ENCODE assay signal across 21 cellular contexts in the genomic region with DNA sequence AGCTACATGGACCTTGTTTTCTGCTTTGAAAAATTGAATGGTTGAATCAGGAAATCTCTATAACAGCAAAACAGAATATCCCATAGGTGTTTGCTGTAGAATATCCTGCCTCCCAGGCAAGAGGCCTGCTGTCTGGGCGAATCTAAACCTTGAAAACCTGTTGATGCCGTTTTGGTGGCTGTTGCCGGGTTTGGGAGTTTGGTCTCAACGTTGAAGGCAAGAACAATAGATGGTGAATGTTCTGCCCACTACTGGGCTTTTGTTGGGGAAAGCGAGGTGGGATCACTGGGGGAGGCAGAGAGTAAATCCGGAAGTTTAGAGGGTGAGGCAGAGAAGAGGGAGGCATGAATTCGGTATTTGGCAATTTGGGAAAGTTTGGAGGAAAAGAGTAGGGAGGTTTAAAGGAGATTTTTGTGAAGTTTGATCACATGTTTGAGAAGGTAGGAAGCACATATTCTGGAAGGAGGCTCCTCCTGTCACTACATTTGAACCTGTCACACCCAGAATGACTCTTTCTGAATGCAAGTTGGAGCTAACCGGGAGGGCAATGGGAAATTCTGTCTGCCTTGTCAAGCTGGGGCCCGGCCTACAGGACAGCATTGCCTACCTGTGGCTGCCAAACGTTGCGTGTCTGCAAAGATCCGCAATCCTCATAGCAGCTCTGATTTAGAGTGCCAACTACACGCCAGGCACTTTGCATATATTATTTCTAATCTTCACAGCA. TPM values are rescaled to one million over a fixed set of nuclear protein-coding genes. Genes with fewer than 3 reads are reported as not detected.
DNase-seq lines count a peak whose midpoint lies in the region; ATAC-seq and TF ChIP-seq lines count a peak whose summit lies in the region.
"Had no signal": no experiment of that assay in that cellular context is flagged by ENCODE, and none has a peak within 500 bp of the region (broad histone marks: within the 10 kb centered on the region; RNA-seq: fewer than 3 reads in every experiment).

No MANE protein-coding gene starts in this region.

- no peaks in the 10 kb centered on the region for H3K9me2 ChIP-seq in PC-9 (ENCODE audit: insufficient read depth)

- intact Hi-C loops in left ventricle myocardium superior (cut with micrococcal nuclease) (no loop called here), PC-9 (cut with micrococcal nuclease; ENCODE audit: unreplicated experiment) (no loop called here)

- ATAC-seq in left ventricle myocardium superior (no peak), GM18498 (IDR thresholded peaks at IDR 0.05; ENCODE audit: unreplicated experiment) (no peak)
- ATAC-seq: PC-3; stimulated activated effector memory CD8-positive, alpha-beta T cell treated with anti-CD3 and anti-CD28 coated beads, Interleukin-12 subunit alpha, Interleukin-12 subunit beta, amount 100 ng/mL, for 72 hours; T-cell had no signal

- H3K4me1 ChIP-seq in right atrium auricular region (peaks cover 0 to 24% of the 10 kb centered on the region in 2 donors), ectodermal cell (ENCODE audit: control insufficient read depth, insufficient read depth, low read length) (peaks cover 16% of the 10 kb centered on the region), PC-9 (replicated peaks; ENCODE audit: insufficient read depth) (no peaks in the 10 kb centered on the region)
- H3K4me1 ChIP-seq: esophagus squamous epithelium had no signal

- 37 to 39% methylated on average over 13 of the region's 13 CpGs for whole genome bisulfite sequencing in ectodermal cell, 2 experiments

- TF ChIP-seq CTCF in right atrium auricular region (IDR thresholded peaks at IDR 0.05) (no peak), mesothelial cell of epicardium (IDR thresholded peaks at IDR 0.05; ENCODE audit: unreplicated experiment) (no peak), progenitor cell of endocrine pancreas (IDR thresholded peaks at IDR 0.05; ENCODE audit: unreplicated experiment) (no peak), PC-9 (conservative IDR thresholded peaks at IDR 0.05) (no peak)

- H4K20me1 ChIP-seq in PC-9 (ENCODE audit: insufficient read depth): no peaks in the 10 kb centered on the region

- CTCF ChIA-PET in PC-9 (lab: Charles Lee): interaction anchor here (0.7 kb wide), 1 partner anchor 57 kb away, joined by 11 read pairs; no protein-coding TSS in a partner anchor

- no peak overlapping the region for H3K4me2 ChIP-seq in PC-9

- no peak overlapping the region for H3K4me3 Mint-ChIP-seq in mesothelial cell of epicardium
- H3K4me3 Mint-ChIP-seq in progenitor cell of endocrine pancreas (ENCODE audit: low read depth): no peak overlapping the region
- H3K4me3 Mint-ChIP-seq: stimulated activated effector memory CD8-positive, alpha-beta T cell treated with anti-CD3 and anti-CD28 coated beads, Interleukin-12 subunit alpha, Interleukin-12 subunit beta, amount 100 ng/mL, for 72 hours; T-cell had no signal

- H3K27ac Mint-ChIP-seq in mesothelial cell of epicardium (peak overlapping the region; percentile 87), progenitor cell of endocrine pancreas (no peak overlapping the region)
- H3K27ac Mint-ChIP-seq: stimulated activated effector memory CD8-positive, alpha-beta T cell treated with anti-CD3 and anti-CD28 coated beads, Interleukin-12 subunit alpha, Interleukin-12 subunit beta, amount 100 ng/mL, for 72 hours; T-cell had no signal

- H3K27me3 ChIP-seq in right atrium auricular region: no peaks in the 10 kb centered on the region
- H3K27me3 ChIP-seq in ectodermal cell (ENCODE audit: control insufficient read depth, insufficient read depth, low read length, poor library complexity, severe bottlenecking): no peaks in the 10 kb centered on the region
- no peaks in the 10 kb centered on the region for H3K27me3 ChIP-seq in PC-9 (ENCODE audit: insufficient read depth, low read depth)
- H3K27me3 ChIP-seq: esophagus squamous epithelium, MG63, ovary had no signal

- H3K79me2 ChIP-seq in PC-9 (ENCODE audit: low read depth): no peaks in the 10 kb centered on the region

- BruUV-seq in PC-9 (replicated peaks; lab: Mats Ljungman, UMichigan): no TSS peak

- H3K27ac ChIP-seq in right atrium auricular region (peak overlapping the region; percentile 51 to 70), ectodermal cell (ENCODE audit: insufficient read depth, low read depth, low read length, poor library complexity, severe bottlenecking) (peak overlapping the region; percentile 65), PC-9 (no peak overlapping the region)
- H3K27ac ChIP-seq: esophagus squamous epithelium, ovary, thoracic aorta, VCaP had no signal

- H3K4me3 ChIP-seq in right atrium auricular region: no peak overlapping the region
- no peak overlapping the region for H3K4me3 ChIP-seq in ectodermal cell (ENCODE audit: insufficient read depth, low read depth, low read length)
- no peak overlapping the region for H3K4me3 ChIP-seq in PC-9
- H3K4me3 ChIP-seq: esophagus squamous epithelium, lung, MG63, ovary, thoracic aorta had no signal

- POLR2A ChIA-PET in PC-9 (lab: Charles Lee; ENCODE audit: unreplicated experiment): interaction anchor here (0.6 kb wide), 1 partner anchor 703 kb away, joined by 4 read pairs; no protein-coding TSS in a partner anchor

- H3K27me3 Mint-ChIP-seq in mesothelial cell of epicardium (ENCODE audit: low read depth) (no peaks in the 10 kb centered on the region), progenitor cell of endocrine pancreas (no peaks in the 10 kb centered on the region)
- H3K27me3 Mint-ChIP-seq: T-cell had no signal

- H3K9me3 ChIP-seq in right atrium auricular region: no peaks in the 10 kb centered on the region
- no peaks in the 10 kb centered on the region for H3K9me3 ChIP-seq in ectodermal cell (ENCODE audit: control insufficient read depth, low read length)
- H3K9me3 ChIP-seq in PC-9 (ENCODE audit: insufficient read depth, low read depth): no peaks in the 10 kb centered on the region
- H3K9me3 ChIP-seq: esophagus squamous epithelium, MG63, ovary, thoracic aorta had no signal

- H3K9me3 Mint-ChIP-seq in mesothelial cell of epicardium: no peaks in the 10 kb centered on the region
- no peaks in the 10 kb centered on the region for H3K9me3 Mint-ChIP-seq in progenitor cell of endocrine pancreas (ENCODE audit: low read depth)
- H3K9me3 Mint-ChIP-seq: stimulated activated effector memory CD8-positive, alpha-beta T cell treated with anti-CD3 and anti-CD28 coated beads, Interleukin-12 subunit alpha, Interleukin-12 subunit beta, amount 100 ng/mL, for 72 hours; T-cell had no signal

- no peak overlapping the region for H2AFZ ChIP-seq in PC-9

- H3F3A ChIP-seq in PC-9 (ENCODE audit: insufficient read depth, low read depth): no peaks in the 10 kb centered on the region

- H3K4me1 Mint-ChIP-seq in mesothelial cell of epicardium (peaks cover 15% of the 10 kb centered on the region), progenitor cell of endocrine pancreas (ENCODE audit: low read depth) (peaks cover 3% of the 10 kb centered on the region)
- H3K4me1 Mint-ChIP-seq: stimulated activated effector memory CD8-positive, alpha-beta T cell treated with anti-CD3 and anti-CD28 coated beads, Interleukin-12 subunit alpha, Interleukin-12 subunit beta, amount 100 ng/mL, for 72 hours; T-cell had no signal

- DNase-seq in right atrium auricular region (ENCODE audit: low spot score) (no peak), left ventricle myocardium superior (no peak), mesothelial cell of epicardium (ENCODE audit: low spot score in 2 of 2, unreplicated experiment in 2 of 2) (no peak), progenitor cell of endocrine pancreas (ENCODE audit: low spot score, unreplicated experiment) (no peak), PC-9 (no peak), NCI-H526 (lab: John Stamatoyannopoulos, UW) (no peak)
- DNase-seq: activated CD4-positive, alpha-beta T cell treated with anti-CD3 and anti-CD28 coated beads, Interleukin-2, amount 50 U/mL, for 48 hours; activated effector memory CD4-positive, alpha-beta T cell treated with anti-CD3 and anti-CD28 coated beads, Interleukin-2, amount 50 U/mL, for 16 hours; esophagus squamous epithelium; MG63; NCI-H146; NCI-H774; ovary; PC-3; T-cell had no signal

- H3K36me3 ChIP-seq in right atrium auricular region (no peaks in the 10 kb centered on the region), ectodermal cell (ENCODE audit: control insufficient read depth, insufficient read depth, low read length) (no peaks in the 10 kb centered on the region), PC-9 (ENCODE audit: low read depth) (no peaks in the 10 kb centered on the region)
- H3K36me3 ChIP-seq: esophagus squamous epithelium, MG63, ovary, thoracic aorta had no signal

- peaks cover 2% of the 10 kb centered on the region for H3K36me3 Mint-ChIP-seq in mesothelial cell of epicardium
- H3K36me3 Mint-ChIP-seq in progenitor cell of endocrine pancreas (ENCODE audit: insufficient read depth): peaks cover 1% of the 10 kb centered on the region
- H3K36me3 Mint-ChIP-seq: stimulated activated effector memory CD8-positive, alpha-beta T cell treated with anti-CD3 and anti-CD28 coated beads, Interleukin-12 subunit alpha, Interleukin-12 subunit beta, amount 100 ng/mL, for 72 hours; T-cell had no signal

RNA-seq across cellular contexts. Expression of a gene that starts 46.5 kb away (rescaled TPM):
- total RNA-seq in right atrium auricular region (10 to 100 TPM; 39.4 to 40.0 TPM), left ventricle myocardium superior (103 TPM), mesothelial cell of epicardium (31.3 to 36.5 TPM (median 34.2 TPM) in 3 replicates), progenitor cell of endocrine pancreas (40.6 and 44.3 TPM in 2 replicates), PC-9 (2021) (62.0 and 70.2 TPM in 2 replicates)
- 41.5 TPM for polyA plus RNA-seq in ectodermal cell (2013, experiment 1 of 4)
- polyA plus RNA-seq in ectodermal cell (2013, experiment 2 of 4): 49.6 TPM
- 36.9 TPM for polyA plus RNA-seq in ectodermal cell (2013, experiment 3 of 4)
- polyA plus RNA-seq in ectodermal cell (2013, experiment 4 of 4): 41.6 TPM
